Comparison of ENCODE assay signal across 1 cellular context in genomic region chr5:113804943-113805342, GRCh38.
TF ChIP-seq lines count a peak whose summit lies in the region.

No MANE protein-coding gene starts in this region.

TF ChIP-seq in WTC11, 78 proteins besides CTCF, POLR2A, EP300 and RAD21 (continued from another document):
- TF ChIP-seq USF1 (CRISPR knock-in tag; IDR thresholded peaks at IDR 0.05) (no peak), FOXP1 (CRISPR knock-in tag; IDR thresholded peaks at IDR 0.05; ENCODE audit: borderline replicate concordance) (no peak), MLX (CRISPR knock-in tag; IDR thresholded peaks at IDR 0.05) (no peak), AR (CRISPR knock-in tag; IDR thresholded peaks at IDR 0.05) (no peak), CREB1 (CRISPR knock-in tag; IDR thresholded peaks at IDR 0.05) (no peak), PRRX2 (CRISPR knock-in tag; IDR thresholded peaks at IDR 0.05) (no peak), E2F5 (CRISPR knock-in tag; IDR thresholded peaks at IDR 0.05) (no peak), USF2 (CRISPR knock-in tag; IDR thresholded peaks at IDR 0.05) (no peak)
